8 cellular contexts compared by ENCODE assay signal in the genomic region with DNA sequence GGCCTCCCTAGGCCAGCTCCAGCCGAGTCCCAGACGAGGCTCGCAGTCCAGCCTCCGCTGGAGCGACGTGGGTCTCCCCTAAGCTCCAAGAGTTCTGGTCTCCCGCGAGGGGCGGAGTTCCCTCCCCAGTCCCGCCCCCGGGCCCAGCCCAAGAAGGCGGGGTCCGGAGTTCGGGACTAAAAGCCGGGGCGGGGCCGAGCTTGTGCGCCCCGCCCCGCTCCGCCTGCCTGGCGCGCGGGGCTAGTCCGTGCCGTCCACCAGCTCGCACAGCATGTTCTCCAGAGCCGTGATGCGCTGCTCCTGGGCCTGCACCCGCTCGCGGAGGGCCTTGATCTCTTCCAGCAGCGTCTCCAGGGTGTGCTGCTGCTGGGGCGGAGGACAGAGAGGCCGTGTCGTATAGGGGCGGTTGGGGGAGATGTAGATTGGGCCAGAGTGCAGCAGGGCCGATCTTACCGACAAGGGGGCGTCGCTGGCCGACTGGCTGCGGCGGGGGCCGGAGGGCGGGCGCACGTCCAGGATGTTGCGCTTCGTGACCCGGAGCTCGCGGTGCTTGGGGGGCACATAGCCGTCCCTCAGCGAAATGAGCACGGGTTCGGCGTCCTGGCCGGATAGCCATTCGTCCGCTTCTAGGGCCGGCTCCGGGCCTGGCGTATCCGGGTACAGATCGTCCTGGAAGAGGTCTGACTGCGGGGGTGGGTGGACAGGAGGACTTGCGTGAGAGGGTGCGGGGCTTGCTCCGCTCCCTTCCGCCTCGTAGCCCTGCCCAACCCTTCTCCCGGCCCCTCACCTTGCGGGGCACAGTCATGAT. TPM values are rescaled to one million over a fixed set of nuclear protein-coding genes. Genes with fewer than 3 reads are reported as not detected.
DNase-seq lines count a peak whose midpoint lies in the region; ATAC-seq, FAIRE-seq and TF ChIP-seq lines count a peak whose summit lies in the region.

No MANE protein-coding gene starts in this region.

- peak; percentile 60 for DNase-seq in DMS53 treated with DMSO at 0.1 percent for 48 hours (lab: John Stamatoyannopoulos, UW; ENCODE audit: unreplicated experiment)
- DNase-seq in HFFc6 = peak; percentile 28
- DNase-seq in NCI-H526 treated with DMSO at 0.1 percent for 48 hours (lab: John Stamatoyannopoulos, UW) = peak; percentile 88
- DNase-seq in activated CD8-positive, alpha-beta memory T cell treated with anti-CD3 and anti-CD28 coated beads, Interleukin-2, amount 50 U/mL, for 48 hours = peak; percentile 91
- DNase-seq in H1 (ENCODE audit: low read depth in 1 of 2, low spot score in 2 of 2) = peak in 1 of 2 experiments; percentile 92
- peak; percentile 75 to 83 for DNase-seq in memory B cell (ENCODE audit: low spot score in 2 of 2)
- peak; percentile 72 for DNase-seq in stimulated activated CD8-positive, alpha-beta memory T cell treated with anti-CD3 and anti-CD28 coated beads, Interleukin-12 subunit alpha, Interleukin-12 subunit beta, amount 100 ng/mL, for 1 hour (ENCODE audit: low read depth)

- no peaks in the 10 kb centered on the region for H3K36me3 Mint-ChIP-seq in HFFc6 (ENCODE audit: low read depth)
- H3K36me3 Mint-ChIP-seq in memory B cell = no peaks in the 10 kb centered on the region

- no peak overlapping the region; the same call in none of the 2 replicates for H3K27ac Mint-ChIP-seq in HFFc6
- H3K27ac Mint-ChIP-seq in memory B cell = no peak overlapping the region

- no peak overlapping the region for H3K4ac ChIP-seq in H1 (replicated peaks; ENCODE audit: insufficient read length, low read depth, low read length)

- WGBS in H1 (ENCODE audit: extremely low coverage in 1 of 2, insufficient coverage in 1 of 2, insufficient read length in 1 of 2, insufficient replicate concordance in 2 of 2, low coverage in 1 of 2, low lambda C conversion rate in 2 of 2, missing lambda C conversion rate in 1 of 2), 2 experiments = 5% methylated on average over 51 of the region's 74 CpGs; no CpG with 5 or more reads in 1 of the 2 experiments

- TF ChIP-seq CTCF in HFFc6 (IDR thresholded peaks at IDR 0.05) (no peak), H1 (IDR thresholded peaks at IDR 0.05; ENCODE audit: control extremely low read depth in 1 of 3, insufficient read depth in 1 of 3, low read depth in 1 of 3, low read length in 3 of 3) (no peak; a peak in 1 of 4 replicates)

- H3K9ac ChIP-seq in H1 (replicated peaks in 1 of 4; ENCODE audit: extremely low read depth in 1 of 4, low read depth in 3 of 4, low read length in 3 of 4) = no peak overlapping the region

- no peaks in the 10 kb centered on the region for H3K79me2 ChIP-seq in H1 (ENCODE audit: control insufficient read depth in 1 of 2, insufficient read depth in 2 of 2, low read length in 2 of 2)

- H3K23ac ChIP-seq in H1 (ENCODE audit: insufficient read length) = no peak overlapping the region

- H3K4me1 ChIP-seq in H1 (replicated peaks in 1 of 4; ENCODE audit: control insufficient read depth in 3 of 4, insufficient read depth in 4 of 4, low read length in 3 of 4) = peaks cover 14 to 49% (median 38%) of the 10 kb centered on the region in 4 experiments

- peaks cover 44% of the 10 kb centered on the region for H3K4me1 Mint-ChIP-seq in HFFc6 (ENCODE audit: low read depth)
- H3K4me1 Mint-ChIP-seq in memory B cell = peaks cover 29% of the 10 kb centered on the region

- no peak overlapping the region for H3K14ac ChIP-seq in H1 (ENCODE audit: insufficient read length)

- no peak overlapping the region for H2BK120ac ChIP-seq in H1 (replicated peaks; ENCODE audit: low read depth, low read length)

- H2BK12ac ChIP-seq in H1 (ENCODE audit: low read depth, low read length) = peak overlapping the region; percentile 50; the same call in 1 of the 2 replicates

- 0 out of 2 replicates have a peak, but pooled peaks cover 2% of the 10 kb centered on the region for H3K79me1 ChIP-seq in H1 (ENCODE audit: low read depth, low read length)

- TF ChIP-seq RAD21 in H1 (IDR thresholded peaks at IDR 0.05 in 1 of 2, conservative IDR thresholded peaks at IDR 0.05 in 1 of 2; ENCODE audit: low read depth in 2 of 2, low read length in 2 of 2) = no peak

- H2AFZ ChIP-seq in H1 (ENCODE audit: low read length) = no peak overlapping the region

- no peak overlapping the region for H3K56ac ChIP-seq in H1 (replicated peaks; ENCODE audit: insufficient read length, low read depth, low read length)

- POLR2A ChIA-PET in H1 (lab: Charles Lee; ENCODE audit: partially characterized antibody) = interaction anchor here (0.9 to 4.3 kb wide), 4 partner anchors 9 to 24 kb away, joined by 3 to 30 read pairs (median 4); a partner anchor contains a TSS

- peaks cover 17 to 61% (median 47%) of the 10 kb centered on the region in 4 experiments for H3K27me3 ChIP-seq in H1 (replicated peaks in 1 of 4; ENCODE audit: control insufficient read depth in 3 of 4, extremely low read depth in 1 of 4, insufficient read depth in 3 of 4, low read length in 3 of 4)

- H3K27me3 Mint-ChIP-seq in HFFc6 (ENCODE audit: insufficient read depth) (peaks cover 2% of the 10 kb centered on the region), memory B cell (no peaks in the 10 kb centered on the region)

- CTCF ChIA-PET in H1 (lab: Charles Lee; ENCODE audit: partially characterized antibody) = interaction anchor here (0.7 to 13.1 kb wide), 12 partner anchors 10 to 477 kb away, joined by 3 to 193 read pairs (median 22); a partner anchor contains a TSS

- H2BK5ac ChIP-seq in H1 (ENCODE audit: low read depth, low read length) = no peak overlapping the region; the same call in 1 of the 2 replicates

- H4K91ac ChIP-seq in H1 (replicated peaks; ENCODE audit: insufficient read length, low read length) = peak overlapping the region; percentile 35

- ATAC-seq in memory B cell (ENCODE audit: low read depth) (peak; percentile 61), GM18873 (IDR thresholded peaks at IDR 0.05; ENCODE audit: low FRiP score, unreplicated experiment) (no peak)

- H2AK5ac ChIP-seq in H1 (ENCODE audit: low read depth, low read length) = no peak overlapping the region

- no peak overlapping the region for H4K5ac ChIP-seq in H1 (ENCODE audit: insufficient read length, low read depth, low read length)

- FAIRE-seq in H1 (lab: Jason Lieb, UNC) = no peak

- H3K23me2 ChIP-seq in H1 (ENCODE audit: low read depth, low read length) = peaks cover 13% of the 10 kb centered on the region

- H3K4me3 Mint-ChIP-seq in HFFc6 (peak overlapping the region; percentile 83), memory B cell (peak overlapping the region; percentile 75)

- peak overlapping the region; percentile 90 to 96 for H3K4me2 ChIP-seq in H1 (ENCODE audit: insufficient read depth in 1 of 2, low read depth in 2 of 2, low read length in 2 of 2)

- TF ChIP-seq EP300 in H1 (IDR thresholded peaks at IDR 0.05; ENCODE audit: borderline replicate concordance in 1 of 2, low read depth in 2 of 2, low read length in 2 of 2) = no peak

- peak in 1 of 2 experiments; percentile 33; a peak in 1 of 3 replicates for TF ChIP-seq POLR2A in H1 (IDR thresholded peaks at IDR 0.05; ENCODE audit: control extremely low read depth in 1 of 2, low read depth in 2 of 2, low read length in 2 of 2)

- H2BK20ac ChIP-seq in H1 (ENCODE audit: low read length) = no peak overlapping the region

- H3K4me3 ChIP-seq in H1 (ENCODE audit: extremely low read depth in 1 of 4, insufficient read depth in 2 of 4, low read depth in 3 of 4, low read length in 4 of 4) = peak overlapping the region; percentile 36 to 60 (median 50)

- peaks cover 3 to 5% of the 10 kb centered on the region in 2 experiments for H4K20me1 ChIP-seq in H1 (replicated peaks in 1 of 2; ENCODE audit: control insufficient read depth in 1 of 2, insufficient read depth in 2 of 2, low read length in 2 of 2)

- peaks cover 0 to 7% (median 0%) of the 10 kb centered on the region in 4 experiments; a peak in 1 of 8 replicates for H3K36me3 ChIP-seq in H1 (ENCODE audit: control insufficient read depth in 2 of 4, insufficient read depth in 4 of 4, low read length in 3 of 4)

- peak overlapping the region; percentile 60 for H3K18ac ChIP-seq in H1 (ENCODE audit: extremely low read depth, low read length)

- H2BK15ac ChIP-seq in H1 (ENCODE audit: low read length) = peak overlapping the region; percentile 95; the same call in 1 of the 2 replicates

- H4K8ac ChIP-seq in H1 (ENCODE audit: extremely low read depth, insufficient read depth, low read length) = peak overlapping the region; percentile 71; the same call in 1 of the 2 replicates

- no peak overlapping the region for H3K27ac ChIP-seq in H1 (ENCODE audit: low read depth, low read length)

- H3K9me3 Mint-ChIP-seq in HFFc6 (no peaks in the 10 kb centered on the region), memory B cell (no peaks in the 10 kb centered on the region)

- H3K9me3 ChIP-seq in H1 (ENCODE audit: insufficient read depth in 2 of 2, low read depth in 1 of 2, low read length in 1 of 2) = peaks cover 0 to 11% of the 10 kb centered on the region in 2 experiments; a peak in 1 of 4 replicates

RNA-seq across cellular contexts. Expression of a gene that starts 7.0 kb away (rescaled TPM):
- 1 to 10 TPM; 4.6 to 6.1 (median 5.4) TPM for total RNA-seq in HFFc6 (2021; fragmentation: NEBNext Ultra II Directional; extraction: Animal tissue kit (Norgen Biotek cat#: 25700))
- 2.1 and 2.5 TPM in 2 replicates for total RNA-seq in H1 (2021; fragmentation: NEBNext Ultra II Directional; extraction: Animal tissue kit (Norgen Biotek cat#: 25700))
- polyA plus RNA-seq in H1 (2011; rRNA removed) = 8.6 and 13.3 TPM in 2 replicates
- polyA plus RNA-seq in H1 (2011; cell fraction: cytosol; rRNA removed) = 10.9 TPM
- 106 TPM for polyA plus RNA-seq in H1 (2011; cell fraction: nucleus; rRNA removed)
- polyA plus RNA-seq in H1 (2012, experiment 1 of 2) = 3.1 to 6.2 TPM (median 5.5 TPM) in 4 replicates
- polyA plus RNA-seq in H1 (2012, experiment 2 of 2) = 3.1 TPM
- polyA plus RNA-seq in H1 (2013, experiment 1 of 2) = 3.6 TPM
- polyA plus RNA-seq in H1 (2013, experiment 2 of 2) = 3.3 TPM
- 7.3 and 10.4 TPM in 2 replicates for polyA minus RNA-seq in H1 (2011; rRNA and poly(A)+ RNA removed)
- polyA minus RNA-seq in H1 (2011; cell fraction: cytosol; rRNA and poly(A)+ RNA removed) = 3.2 TPM
- 10.5 TPM for polyA minus RNA-seq in H1 (2011; cell fraction: nucleus; rRNA and poly(A)+ RNA removed)

RNA-seq across cellular contexts. Expression of a gene that starts 22.8 kb away (rescaled TPM):
- total RNA-seq in HFFc6 (2021; fragmentation: NEBNext Ultra II Directional; extraction: Animal tissue kit (Norgen Biotek cat#: 25700)) = 1 to 10 TPM; 1.9 to 4.3 (median 3.0) TPM
- 41.0 and 48.5 TPM in 2 replicates for total RNA-seq in H1 (2021; fragmentation: NEBNext Ultra II Directional; extraction: Animal tissue kit (Norgen Biotek cat#: 25700))
- 16.4 and 30.3 TPM in 2 replicates for polyA plus RNA-seq in H1 (2011; rRNA removed)
- polyA plus RNA-seq in H1 (2011; cell fraction: cytosol; rRNA removed) = 17.6 TPM
- 167 TPM for polyA plus RNA-seq in H1 (2011; cell fraction: nucleus; rRNA removed)
- 25.6 to 40.3 TPM (median 33.5 TPM) in 4 replicates for polyA plus RNA-seq in H1 (2012, experiment 1 of 2)
- 22.3 TPM for polyA plus RNA-seq in H1 (2012, experiment 2 of 2)
- 21.9 TPM for polyA plus RNA-seq in H1 (2013, experiment 1 of 2)
- 20.2 TPM for polyA plus RNA-seq in H1 (2013, experiment 2 of 2)
- 7.7 and 13.1 TPM in 2 replicates for polyA minus RNA-seq in H1 (2011; rRNA and poly(A)+ RNA removed)
- polyA minus RNA-seq in H1 (2011; cell fraction: cytosol; rRNA and poly(A)+ RNA removed) = 22.4 TPM
- 33.4 TPM for polyA minus RNA-seq in H1 (2011; cell fraction: nucleus; rRNA and poly(A)+ RNA removed)

RNA-seq across cellular contexts. Expression of a gene that starts 26.2 kb away (rescaled TPM):
- 10 to 100 TPM; 24.1 to 29.7 (median 28.7) TPM for total RNA-seq in HFFc6 (2021; fragmentation: NEBNext Ultra II Directional; extraction: Animal tissue kit (Norgen Biotek cat#: 25700))
- 60.6 and 62.4 TPM in 2 replicates for total RNA-seq in H1 (2021; fragmentation: NEBNext Ultra II Directional; extraction: Animal tissue kit (Norgen Biotek cat#: 25700))
- polyA plus RNA-seq in H1 (2011; rRNA removed) = 63.0 and 80.7 TPM in 2 replicates
- polyA plus RNA-seq in H1 (2011; cell fraction: cytosol; rRNA removed) = 43.3 TPM
- 93.3 TPM for polyA plus RNA-seq in H1 (2011; cell fraction: nucleus; rRNA removed)
- 36.7 to 55.7 TPM (median 48.9 TPM) in 4 replicates for polyA plus RNA-seq in H1 (2012, experiment 1 of 2)
- polyA plus RNA-seq in H1 (2012, experiment 2 of 2) = 54.3 TPM
- polyA plus RNA-seq in H1 (2013, experiment 1 of 2) = 45.0 TPM
- 45.5 TPM for polyA plus RNA-seq in H1 (2013, experiment 2 of 2)
- 45.9 and 62.5 TPM in 2 replicates for polyA minus RNA-seq in H1 (2011; rRNA and poly(A)+ RNA removed)
- polyA minus RNA-seq in H1 (2011; cell fraction: cytosol; rRNA and poly(A)+ RNA removed) = 42.9 TPM
- 55.6 TPM for polyA minus RNA-seq in H1 (2011; cell fraction: nucleus; rRNA and poly(A)+ RNA removed)

RNA-seq across cellular contexts. Expression of a gene that starts 47.2 kb away (rescaled TPM):
- 10 to 100 TPM; 31.3 to 36.6 (median 35.3) TPM for total RNA-seq in HFFc6 (2021; fragmentation: NEBNext Ultra II Directional; extraction: Animal tissue kit (Norgen Biotek cat#: 25700))
- total RNA-seq in H1 (2021; fragmentation: NEBNext Ultra II Directional; extraction: Animal tissue kit (Norgen Biotek cat#: 25700)) = 21.1 and 22.4 TPM in 2 replicates
- polyA plus RNA-seq in H1 (2011; rRNA removed) = 35.7 and 42.6 TPM in 2 replicates
- polyA plus RNA-seq in H1 (2011; cell fraction: cytosol; rRNA removed) = 33.3 TPM
- polyA plus RNA-seq in H1 (2011; cell fraction: nucleus; rRNA removed) = 97.5 TPM
- 13.5 to 25.6 TPM (median 22.3 TPM) in 4 replicates for polyA plus RNA-seq in H1 (2012, experiment 1 of 2)
- 20.0 TPM for polyA plus RNA-seq in H1 (2012, experiment 2 of 2)
- polyA plus RNA-seq in H1 (2013, experiment 1 of 2) = 26.9 TPM
- polyA plus RNA-seq in H1 (2013, experiment 2 of 2) = 24.1 TPM
- 6.4 and 7.7 TPM in 2 replicates for polyA minus RNA-seq in H1 (2011; rRNA and poly(A)+ RNA removed)
- polyA minus RNA-seq in H1 (2011; cell fraction: cytosol; rRNA and poly(A)+ RNA removed) = 15.0 TPM
- 31.3 TPM for polyA minus RNA-seq in H1 (2011; cell fraction: nucleus; rRNA and poly(A)+ RNA removed)

RNA-seq across cellular contexts. Expression of a gene that starts 48.9 kb away (rescaled TPM):
- 1 to 10 TPM; 6.4 to 9.8 (median 7.0) TPM for total RNA-seq in HFFc6 (2021; fragmentation: NEBNext Ultra II Directional; extraction: Animal tissue kit (Norgen Biotek cat#: 25700))
- 1.6 and 1.7 TPM in 2 replicates for total RNA-seq in H1 (2021; fragmentation: NEBNext Ultra II Directional; extraction: Animal tissue kit (Norgen Biotek cat#: 25700))
- polyA plus RNA-seq in H1 (2011; rRNA removed) = 0.88 and 1.2 TPM in 2 replicates
- polyA plus RNA-seq in H1 (2011; cell fraction: cytosol; rRNA removed) = 1.2 TPM
- 1.6 TPM for polyA plus RNA-seq in H1 (2011; cell fraction: nucleus; rRNA removed)
- 1.3 to 1.6 TPM (median 1.5 TPM) in 4 replicates for polyA plus RNA-seq in H1 (2012, experiment 1 of 2)
- 1.9 TPM for polyA plus RNA-seq in H1 (2012, experiment 2 of 2)
- polyA plus RNA-seq in H1 (2013, experiment 1 of 2) = 1.3 TPM
- 1.3 TPM for polyA plus RNA-seq in H1 (2013, experiment 2 of 2)
- polyA minus RNA-seq in H1 (2011; rRNA and poly(A)+ RNA removed) = 1.8 and 2.1 TPM in 2 replicates
- polyA minus RNA-seq in H1 (2011; cell fraction: cytosol; rRNA and poly(A)+ RNA removed) = 1.4 TPM
- 3.0 TPM for polyA minus RNA-seq in H1 (2011; cell fraction: nucleus; rRNA and poly(A)+ RNA removed)
